ENCODE assay signal across 19 cellular contexts in genomic region chr12:95717336-95717928, GRCh38.
"Had no signal": no experiment of that assay in that cellular context is flagged by ENCODE, and none has a peak within 500 bp of the region (broad histone marks: within the 10 kb centered on the region; RNA-seq: fewer than 3 reads in every experiment).

No MANE protein-coding gene starts in this region.

- H3K4me1 Mint-ChIP-seq: activated CD8-positive, alpha-beta memory T cell treated with anti-CD3 and anti-CD28 coated beads, Interleukin-2, amount 10 ng/mL, durations not matched to agents 7 days and 5 days; activated naive CD4-positive, alpha-beta T cell treated with anti-CD3 and anti-CD28 coated beads, Interleukin-2, amount 50 U/mL, for 24 hours; naive B cell; stimulated activated effector memory CD8-positive, alpha-beta T cell treated with anti-CD3 and anti-CD28 coated beads, Interleukin-12 subunit alpha, Interleukin-12 subunit beta, amount 100 ng/mL, for 72 hours had no signal

- H3K27ac ChIP-seq: colonic mucosa, foreskin keratinocyte, thyroid gland, uterus had no signal

- H3K27me3 ChIP-seq: adrenal gland, colonic mucosa, foreskin keratinocyte, thyroid gland, uterus had no signal

- H3K36me3 ChIP-seq: adrenal gland, colonic mucosa, thyroid gland, uterus had no signal

- H3K4me3 Mint-ChIP-seq: activated CD8-positive, alpha-beta memory T cell treated with anti-CD3 and anti-CD28 coated beads, Interleukin-2, amount 10 ng/mL, durations not matched to agents 7 days and 5 days; activated naive CD4-positive, alpha-beta T cell treated with anti-CD3 and anti-CD28 coated beads, Interleukin-2, amount 50 U/mL, for 24 hours; activated T-cell treated with anti-CD3 and anti-CD28 coated beads, Interleukin-2, amount 50 U/mL, for 24 hours; naive B cell; stimulated activated effector memory CD8-positive, alpha-beta T cell treated with anti-CD3 and anti-CD28 coated beads, Interleukin-12 subunit alpha, Interleukin-12 subunit beta, amount 100 ng/mL, for 72 hours had no signal

- H3K27me3 Mint-ChIP-seq: activated T-cell treated with anti-CD3 and anti-CD28 coated beads, Interleukin-2, amount 50 U/mL, for 24 hours had no signal

- H3K9me3 ChIP-seq: adrenal gland, colonic mucosa, thyroid gland, uterus had no signal

- H3K4me1 ChIP-seq: adrenal gland, colonic mucosa, thyroid gland, uterus had no signal

- ATAC-seq: activated CD8-positive, alpha-beta memory T cell treated with anti-CD3 and anti-CD28 coated beads, Interleukin-2, amount 10 ng/mL, durations not matched to agents 7 days and 5 days; foreskin keratinocyte; left colon; stimulated activated effector memory CD8-positive, alpha-beta T cell treated with anti-CD3 and anti-CD28 coated beads, Interleukin-12 subunit alpha, Interleukin-12 subunit beta, amount 100 ng/mL, for 72 hours had no signal

- H3K36me3 Mint-ChIP-seq: activated CD8-positive, alpha-beta memory T cell treated with anti-CD3 and anti-CD28 coated beads, Interleukin-2, amount 10 ng/mL, durations not matched to agents 7 days and 5 days; activated naive CD4-positive, alpha-beta T cell treated with anti-CD3 and anti-CD28 coated beads, Interleukin-2, amount 50 U/mL, for 24 hours; naive B cell; stimulated activated effector memory CD8-positive, alpha-beta T cell treated with anti-CD3 and anti-CD28 coated beads, Interleukin-12 subunit alpha, Interleukin-12 subunit beta, amount 100 ng/mL, for 72 hours had no signal

- H3K9me3 Mint-ChIP-seq: activated naive CD4-positive, alpha-beta T cell treated with anti-CD3 and anti-CD28 coated beads, Interleukin-2, amount 50 U/mL, for 24 hours; activated T-cell treated with anti-CD3 and anti-CD28 coated beads, Interleukin-2, amount 50 U/mL, for 24 hours; naive B cell; stimulated activated effector memory CD8-positive, alpha-beta T cell treated with anti-CD3 and anti-CD28 coated beads, Interleukin-12 subunit alpha, Interleukin-12 subunit beta, amount 100 ng/mL, for 72 hours had no signal

- DNase-seq: activated CD4-positive, alpha-beta T cell treated with anti-CD3 and anti-CD28 coated beads, Interleukin-2, amount 50 U/mL, for 4 hours; activated CD4-positive, CD25-positive, alpha-beta regulatory T cell treated with anti-CD3 and anti-CD28 coated beads, Interleukin-2, amount 50 U/mL, for 72 hours; activated CD8-positive, alpha-beta memory T cell treated with anti-CD3 and anti-CD28 coated beads, Interleukin-2, amount 10 ng/mL, durations not matched to agents 7 days and 5 days; activated effector memory CD4-positive, alpha-beta T cell treated with anti-CD3 and anti-CD28 coated beads, Interleukin-2, amount 50 U/mL, for 16 hours; activated T-cell treated with anti-CD3 and anti-CD28 coated beads, Interleukin-2, amount 50 U/mL, for 24 hours; adrenal gland; caudate nucleus; colonic mucosa; foreskin keratinocyte; glutamatergic neuron; left colon; midbrain; naive B cell; retina; thyroid gland; uterus had no signal

- H3K27ac Mint-ChIP-seq: activated CD8-positive, alpha-beta memory T cell treated with anti-CD3 and anti-CD28 coated beads, Interleukin-2, amount 10 ng/mL, durations not matched to agents 7 days and 5 days; activated naive CD4-positive, alpha-beta T cell treated with anti-CD3 and anti-CD28 coated beads, Interleukin-2, amount 50 U/mL, for 24 hours; activated T-cell treated with anti-CD3 and anti-CD28 coated beads, Interleukin-2, amount 50 U/mL, for 24 hours; naive B cell; stimulated activated effector memory CD8-positive, alpha-beta T cell treated with anti-CD3 and anti-CD28 coated beads, Interleukin-12 subunit alpha, Interleukin-12 subunit beta, amount 100 ng/mL, for 72 hours had no signal

- H3K4me3 ChIP-seq: adrenal gland, colonic mucosa, lung, thyroid gland, uterus had no signal
